8 cellular contexts compared by ENCODE assay signal in the genomic region with DNA sequence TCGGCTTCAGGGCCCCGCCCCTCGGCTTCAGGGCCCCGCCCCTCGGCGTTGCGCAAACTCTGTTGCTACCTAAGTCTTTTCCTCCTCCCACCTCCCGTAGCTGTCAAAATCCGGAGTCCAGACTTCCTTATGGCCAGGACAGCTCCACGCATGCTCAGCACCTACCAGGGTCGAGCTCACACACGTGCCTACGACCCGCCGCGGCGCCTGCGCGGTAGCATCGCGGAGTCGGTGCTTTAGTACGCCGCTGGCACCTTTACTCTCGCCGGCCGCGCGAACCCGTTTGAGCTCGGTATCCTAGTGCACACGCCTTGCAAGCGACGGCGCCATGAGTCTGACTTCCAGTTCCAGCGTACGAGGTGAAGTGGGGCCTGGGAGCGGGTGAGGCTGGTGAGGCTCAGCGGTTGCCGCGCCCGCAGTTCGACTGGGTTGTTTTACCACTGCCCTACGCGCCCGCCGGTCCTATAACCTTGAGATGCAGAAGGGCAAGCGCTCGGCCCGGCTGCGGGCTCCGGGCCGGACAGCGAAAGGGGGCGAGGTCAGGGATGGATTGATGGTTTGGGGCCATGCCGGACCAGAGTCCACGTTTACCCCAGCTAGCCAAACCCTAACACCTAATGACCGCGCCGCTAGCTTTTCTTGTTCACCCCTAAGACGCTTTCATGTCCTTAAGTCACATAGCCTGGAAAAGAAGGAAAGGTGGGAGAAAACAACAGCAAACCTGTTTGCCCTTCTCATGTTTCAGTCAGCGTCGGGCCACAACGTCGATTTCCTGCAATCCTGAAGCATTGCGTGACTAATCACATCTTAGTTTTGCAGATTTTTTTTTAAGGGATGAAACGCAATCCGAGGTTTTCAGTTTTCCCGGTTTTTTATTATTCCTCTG. TPM values are rescaled to one million over a fixed set of nuclear protein-coding genes. Genes with fewer than 3 reads are reported as not detected.
DNase-seq lines count a peak whose midpoint lies in the region; ATAC-seq and TF ChIP-seq lines count a peak whose summit lies in the region.

A gene (plus strand): TSS at position 217 of the 886 bp plus-strand sequence. CDS start 112 bp downstream, at position 329.

- DNase-seq in GM12865 (ENCODE audit: low read depth) (peak; percentile 100), NCI-H1417 treated with DMSO at 0.1 percent for 48 hours (lab: John Stamatoyannopoulos, UW) (peak; percentile 87), SW480 (ENCODE audit: low spot score) (peak; percentile 99), Right ventricle myocardium superior (peak; percentile 99), tibial nerve (ENCODE audit: low spot score in 2 of 2) (peak; percentile 84 to 92)
- DNase-seq in activated naive CD8-positive, alpha-beta T cell treated with anti-CD3 and anti-CD28 coated beads, Interleukin-2, amount 50 U/mL, for 24 hours, result peak; percentile 95

- H3K27ac ChIP-seq in parathyroid adenoma (peak within 1 kb of the TSS; percentile 99), tibial nerve (peak within 1 kb of the TSS; percentile 87 to 98 (median 97))

- H3K4me3 Mint-ChIP-seq in activated naive CD8-positive, alpha-beta T cell treated with anti-CD3 and anti-CD28 coated beads, Interleukin-2, amount 50 U/mL, for 24 hours, result peak within 1 kb of the TSS; percentile 96

- H3K9me3 Mint-ChIP-seq in activated naive CD8-positive, alpha-beta T cell treated with anti-CD3 and anti-CD28 coated beads, Interleukin-2, amount 50 U/mL, for 24 hours, result no peaks in the 10 kb centered on the region

- WGBS in tibial nerve, 2 donors, result 1% methylated on average over 50 to 59 of the region's 69 CpGs

- H3K4me1 Mint-ChIP-seq in activated naive CD8-positive, alpha-beta T cell treated with anti-CD3 and anti-CD28 coated beads, Interleukin-2, amount 50 U/mL, for 24 hours, result peaks cover 53% of the 10 kb centered on the region

- ATAC-seq in HG02763 (IDR thresholded peaks at IDR 0.05; ENCODE audit: unreplicated experiment) (peak; percentile 64), Right ventricle myocardium superior (ENCODE audit: poor library complexity) (peak; percentile 90)
- ATAC-seq in activated naive CD8-positive, alpha-beta T cell treated with anti-CD3 and anti-CD28 coated beads, Interleukin-2, amount 50 U/mL, for 24 hours, result peak; percentile 76

- H3K27me3 Mint-ChIP-seq in activated naive CD8-positive, alpha-beta T cell treated with anti-CD3 and anti-CD28 coated beads, Interleukin-2, amount 50 U/mL, for 24 hours, result no peaks in the 10 kb centered on the region

- H3K36me3 Mint-ChIP-seq in activated naive CD8-positive, alpha-beta T cell treated with anti-CD3 and anti-CD28 coated beads, Interleukin-2, amount 50 U/mL, for 24 hours (ENCODE audit: low read depth), result peaks cover 11% of the 10 kb centered on the region

- TF ChIP-seq POLR2A in tibial nerve (IDR thresholded peaks at IDR 0.05), result peak; percentile 58 to 70

- peak; percentile 79 to 90 for TF ChIP-seq EP300 in tibial nerve (IDR thresholded peaks at IDR 0.05)

- H3K27me3 ChIP-seq in parathyroid adenoma (ENCODE audit: control insufficient read depth, insufficient read depth, low read length), result no peaks in the 10 kb centered on the region
- no peaks in the 10 kb centered on the region for H3K27me3 ChIP-seq in tibial nerve

- intact Hi-C loops in Right ventricle myocardium superior (cut with DNase I), result no loop called here

- peak within 1 kb of the TSS; percentile 84 for H3K9ac ChIP-seq in parathyroid adenoma

- peak within 1 kb of the TSS; percentile 97 for H3K4me2 ChIP-seq in parathyroid adenoma (ENCODE audit: low read length)

- H2AFZ ChIP-seq in parathyroid adenoma, result peak within 1 kb of the TSS; percentile 78

- H3K9me3 ChIP-seq in parathyroid adenoma (ENCODE audit: control insufficient read depth, low read length), result no peaks in the 10 kb centered on the region
- no peaks in the 10 kb centered on the region for H3K9me3 ChIP-seq in tibial nerve

- H3K4me1 ChIP-seq in parathyroid adenoma (peaks cover 15% of the 10 kb centered on the region), tibial nerve (peaks cover 0 to 42% (median 11%) of the 10 kb centered on the region in 4 donors)

- H3K4me3 ChIP-seq in GM12865 (ENCODE audit: low read depth, low read length) (peak within 1 kb of the TSS; percentile 96), parathyroid adenoma (ENCODE audit: low read depth, low read length) (peak within 1 kb of the TSS; percentile 97), tibial nerve (peak within 1 kb of the TSS; percentile 67 to 81 (median 75))

- H3K36me3 ChIP-seq in parathyroid adenoma (ENCODE audit: control insufficient read depth, insufficient read depth, low read length) (no peaks in the 10 kb centered on the region), tibial nerve (no peaks in the 10 kb centered on the region)

- peak within 1 kb of the TSS; percentile 94 for H3K27ac Mint-ChIP-seq in activated naive CD8-positive, alpha-beta T cell treated with anti-CD3 and anti-CD28 coated beads, Interleukin-2, amount 50 U/mL, for 24 hours

- peaks cover 58% of the 10 kb centered on the region for H3K79me2 ChIP-seq in parathyroid adenoma

- TF ChIP-seq CTCF in GM12865 (IDR thresholded peaks at IDR 0.05; ENCODE audit: insufficient read depth, low read depth, low read length, missing control alignments) (no peak), parathyroid adenoma (IDR thresholded peaks at IDR 0.05) (no peak), tibial nerve (IDR thresholded peaks at IDR 0.05) (peak in 1 of 5 experiments; percentile 18)

RNA-seq across cellular contexts. Expression of the gene that starts here (rescaled TPM):
- total RNA-seq in Right ventricle myocardium superior, result 182 TPM
- total RNA-seq in tibial nerve, result 10 to 100 TPM in 1 of 4 donors, 1 to 10 TPM in 3; 3.7 to 14.2 (median 6.7) TPM

Comparison
In these comparisons a context has a peak if more than half of its experiments do, and no peak if none do; other contexts are left out.
1. Peak in every context shown above with its lines: DNase-seq, ATAC-seq, H3K4me3 ChIP-seq and H3K27ac ChIP-seq.
2. RNA of the gene that starts here (total RNA-seq): 182 TPM in Right ventricle myocardium superior (single experiment); 3.7 to 14.2 TPM in tibial nerve; every median in the first group is over 10 times any median in the second.